10 cellular contexts compared by ENCODE assay signal in the genomic region with DNA sequence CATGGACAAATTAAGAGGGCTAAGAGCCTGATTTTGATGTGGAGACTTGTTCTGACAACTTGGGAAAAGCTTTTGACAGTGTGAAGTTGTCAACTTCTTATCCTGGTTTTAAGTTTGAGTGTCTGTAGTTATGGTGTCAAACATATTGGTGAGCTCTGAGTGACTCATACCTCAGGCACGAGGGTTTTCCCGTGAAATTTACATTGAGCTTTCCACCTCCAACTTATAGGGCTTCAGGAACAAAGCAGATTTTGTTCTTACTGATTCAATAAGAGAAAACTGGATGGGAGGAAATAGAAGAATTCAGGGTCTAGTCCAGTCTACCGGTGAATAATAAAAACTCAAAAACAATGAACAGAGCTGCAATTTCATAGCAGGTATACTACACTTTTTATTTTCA. TPM values are rescaled to one million over a fixed set of nuclear protein-coding genes. Genes with fewer than 3 reads are reported as not detected.
"Had no signal": no experiment of that assay in that cellular context is flagged by ENCODE, and none has a peak within 500 bp of the region (broad histone marks: within the 10 kb centered on the region; RNA-seq: fewer than 3 reads in every experiment).

No MANE protein-coding gene starts in this region.

RNA-seq across cellular contexts. Expression of gene PSG4, which starts 30.2 kb away (rescaled TPM):
- total RNA-seq: activated B cell treated with CpG ODN at 0.5 μM for 24 hours; activated CD4-positive, alpha-beta T cell treated with anti-CD3 and anti-CD28 coated beads, Interleukin-2, amount 10 ng/mL, durations not matched to agents 24 days and 14 days; activated CD8-positive, alpha-beta memory T cell treated with anti-CD3 and anti-CD28 coated beads, Interleukin-2, amount 10 ng/mL, durations not matched to agents 7 days and 5 days; activated T-helper 1 cell treated with anti-CD3 and anti-CD28 coated beads, Interleukin-12 subunit alpha, Interleukin-12 subunit beta, Interleukin-2, Interleukin-4 antibody, amounts not matched to agents 30 ng/mL and 10 ng/mL and 1 ng/mL, durations not matched to agents 14 hours and 24 hours and 36 hours; ascending aorta; cardiac muscle cell; NCI-H460; Right ventricle myocardium superior; SJCRH30 had no signal
- polyA plus RNA-seq: cardiac muscle cell had no signal

RNA-seq across cellular contexts. Expression of gene PSG9, which starts 33.6 kb away (rescaled TPM):
- total RNA-seq: activated B cell treated with CpG ODN at 0.5 μM for 24 hours; activated CD4-positive, alpha-beta T cell treated with anti-CD3 and anti-CD28 coated beads, Interleukin-2, amount 10 ng/mL, durations not matched to agents 24 days and 14 days; activated CD8-positive, alpha-beta memory T cell treated with anti-CD3 and anti-CD28 coated beads, Interleukin-2, amount 10 ng/mL, durations not matched to agents 7 days and 5 days; activated T-helper 1 cell treated with anti-CD3 and anti-CD28 coated beads, Interleukin-12 subunit alpha, Interleukin-12 subunit beta, Interleukin-2, Interleukin-4 antibody, amounts not matched to agents 30 ng/mL and 10 ng/mL and 1 ng/mL, durations not matched to agents 14 hours and 24 hours and 36 hours; ascending aorta; body of pancreas; cardiac muscle cell; NCI-H460; Right ventricle myocardium superior; SJCRH30 had no signal
- polyA plus RNA-seq: cardiac muscle cell had no signal

RNA-seq across cellular contexts. Expression of gene PSG5, which starts 49.4 kb away (rescaled TPM):
- total RNA-seq: activated B cell treated with CpG ODN at 0.5 μM for 24 hours; activated CD4-positive, alpha-beta T cell treated with anti-CD3 and anti-CD28 coated beads, Interleukin-2, amount 10 ng/mL, durations not matched to agents 24 days and 14 days; activated CD8-positive, alpha-beta memory T cell treated with anti-CD3 and anti-CD28 coated beads, Interleukin-2, amount 10 ng/mL, durations not matched to agents 7 days and 5 days; activated T-helper 1 cell treated with anti-CD3 and anti-CD28 coated beads, Interleukin-12 subunit alpha, Interleukin-12 subunit beta, Interleukin-2, Interleukin-4 antibody, amounts not matched to agents 30 ng/mL and 10 ng/mL and 1 ng/mL, durations not matched to agents 14 hours and 24 hours and 36 hours; ascending aorta; cardiac muscle cell; NCI-H460; Right ventricle myocardium superior; SJCRH30 had no signal
- polyA plus RNA-seq: cardiac muscle cell had no signal
